In the genomic region with DNA sequence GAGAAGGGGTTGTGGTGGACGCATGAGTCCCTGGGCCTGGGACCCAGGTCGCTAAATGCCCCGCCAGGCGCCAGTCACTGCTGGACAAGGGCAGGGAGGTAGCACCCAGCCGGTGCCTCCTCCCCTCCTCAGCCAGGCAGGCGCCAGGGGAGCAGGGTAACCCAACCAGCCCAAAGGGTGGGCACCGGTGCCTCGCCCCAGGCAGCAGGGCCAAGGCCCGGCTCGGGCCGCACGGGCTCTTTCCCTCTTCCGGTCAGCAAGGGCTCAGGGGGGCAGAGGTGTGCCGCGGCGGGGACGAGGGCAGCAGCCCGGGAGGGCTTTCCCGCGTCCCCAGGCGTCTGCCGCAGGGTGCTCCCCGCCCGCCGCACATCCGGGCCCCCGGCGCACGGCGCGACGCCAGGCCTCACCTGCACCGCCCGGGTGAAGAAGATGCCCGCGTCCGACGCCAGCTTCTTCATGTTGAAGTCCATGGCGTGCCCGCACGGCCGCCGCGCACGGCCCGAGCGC, we compare ENCODE assay signal across 8 cellular contexts. TPM values are rescaled to one million over a fixed set of nuclear protein-coding genes. Genes with fewer than 3 reads are reported as not detected.
DNase-seq lines count a peak whose midpoint lies in the region; ATAC-seq and TF ChIP-seq lines count a peak whose summit lies in the region.

No MANE protein-coding gene starts in this region.

- H3K27ac ChIP-seq in A673 (ENCODE audit: low read depth, low read length, poor library complexity, severe bottlenecking) (peak overlapping the region; percentile 49), adrenal gland (peak overlapping the region in 3 of 5 donors; percentile 42 to 87 (median 63))

- no peak for DNase-seq in A673 (ENCODE audit: low spot score)
- peak; percentile 46 for DNase-seq in NCI-H510A (lab: John Stamatoyannopoulos, UW)
- peak in 4 of 7 donors; percentile 63 to 82 (median 71) for DNase-seq in adrenal gland
- DNase-seq in iPS-NIHi11 (ENCODE audit: low spot score) = peak; percentile 72
- DNase-seq in stimulated activated CD8-positive, alpha-beta memory T cell treated with anti-CD3 and anti-CD28 coated beads, Interleukin-7, amount 100 ng/mL, for 24 hours (ENCODE audit: low read depth) = peak; percentile 19
- DNase-seq in hepatic stellate cell (ENCODE audit: low spot score) = no peak

- no peak for TF ChIP-seq CTCF in A673 (conservative IDR thresholded peaks at IDR 0.05; ENCODE audit: low read depth, low read length)
- no peak for TF ChIP-seq CTCF in GM12875 (IDR thresholded peaks at IDR 0.05; ENCODE audit: borderline replicate concordance, insufficient read depth, low read depth, low read length)
- TF ChIP-seq CTCF in adrenal gland (IDR thresholded peaks at IDR 0.05) = no peak

- POLR2A ChIA-PET in A673 (lab: Charles Lee; ENCODE audit: low non-redundant PET) = interaction anchor here (0.5 to 0.6 kb wide), 2 partner anchors 9 to 102 kb away, joined by 4 to 5 read pairs; a partner anchor contains a TSS

- BruUV-seq in A673 (replicated peaks; lab: Mats Ljungman, UMichigan) = no TSS peak

- CTCF ChIA-PET in A673 (lab: Charles Lee) = interaction anchor here (0.5 to 1.0 kb wide), 6 partner anchors 23 to 710 kb away, joined by 3 to 6 read pairs (median 4); a partner anchor contains a TSS

- no peak for TF ChIP-seq POLR2A in adrenal gland (IDR thresholded peaks at IDR 0.05)

- peak overlapping the region; percentile 69 for H3K4me3 ChIP-seq in A673 (ENCODE audit: low read depth, low read length, poor library complexity, severe bottlenecking)
- H3K4me3 ChIP-seq in GM12875 (ENCODE audit: low read depth, low read length) = peak overlapping the region; percentile 86
- peak overlapping the region; percentile 4 to 91 (median 42) for H3K4me3 ChIP-seq in adrenal gland

- H3K9me3 ChIP-seq in A673 (ENCODE audit: low read depth, low read length, poor library complexity, severe bottlenecking) (no peaks in the 10 kb centered on the region), adrenal gland (replicated peaks in 1 of 3) (no peaks in the 10 kb centered on the region)

- intact Hi-C loops in A673 (cut with micrococcal nuclease; ENCODE audit: unreplicated experiment) (no loop called here), adrenal gland (cut with DNase I) (no loop called here)

- no peaks in the 10 kb centered on the region for H3K27me3 ChIP-seq in A673 (replicated peaks; ENCODE audit: insufficient read depth, low read depth, low read length, poor library complexity)
- H3K27me3 ChIP-seq in adrenal gland = no peaks in the 10 kb centered on the region

- ATAC-seq in HG02884 (IDR thresholded peaks at IDR 0.05; ENCODE audit: unreplicated experiment) = peak; percentile 29

- H3K4me1 ChIP-seq in A673 (ENCODE audit: insufficient read depth, low read length, poor library complexity, severe bottlenecking) (peaks cover 20% of the 10 kb centered on the region), adrenal gland (replicated peaks in 1 of 2) (peaks cover 16 to 36% of the 10 kb centered on the region in 2 donors)

- H3K36me3 ChIP-seq in A673 (ENCODE audit: insufficient read depth, low read length, poor library complexity, severe bottlenecking) (no peaks in the 10 kb centered on the region), adrenal gland (replicated peaks in 1 of 2) (no peaks in the 10 kb centered on the region)

- WGBS in adrenal gland, 4 donors = 0 to 2% (median 1%) methylated on average over 6 to 43 of the region's 47 CpGs; no CpG with 5 or more reads in 1 of the 4 donors

RNA-seq across cellular contexts. Expression of a gene that starts 0.4 kb away (rescaled TPM):
- total RNA-seq in A673 (2021) (52.7 and 59.4 TPM in 2 replicates), adrenal gland (100 to 1,000 TPM in 4 of 8 donors, 10 to 100 TPM in 4; 50.3 to 153 (median 112) TPM)
- polyA plus RNA-seq in adrenal gland = 100 to 1,000 TPM in 2 of 3 donors, 10 to 100 TPM in 1; 26.1 to 301 (median 214) TPM

RNA-seq across cellular contexts. Expression of a gene that starts 8.7 kb away (rescaled TPM):
- total RNA-seq in A673 (2021) = 26.7 and 27.7 TPM in 2 replicates
- 10 to 100 TPM; 39.8 to 74.6 (median 46.8) TPM for total RNA-seq in adrenal gland
- 10 to 100 TPM in 2 of 3 donors, 1 to 10 TPM in 1; 8.9 to 58.8 (median 43.9) TPM for polyA plus RNA-seq in adrenal gland

RNA-seq across cellular contexts. Expression of a gene that starts 53.2 kb away (rescaled TPM):
- total RNA-seq in A673 (2021) (30.2 and 30.4 TPM in 2 replicates), adrenal gland (10 to 100 TPM in 7 of 8 donors, 1 to 10 TPM in 1; 9.5 to 31.8 (median 19.2) TPM)
- polyA plus RNA-seq in adrenal gland = 10 to 100 TPM in 1 of 3 donors, 1 to 10 TPM in 2; 4.4 to 29.9 (median 7.3) TPM

Comparison
In these comparisons a context has a peak if more than half of its experiments do, and no peak if none do; other contexts are left out.
1. DNase-seq: peak in NCI-H510A (single experiment), adrenal gland (4 of 7), iPS-NIHi11 (single experiment) and stimulated activated CD8-positive, alpha-beta memory T cell treated with anti-CD3 and anti-CD28 coated beads, Interleukin-7, amount 100 ng/mL, for 24 hours (single experiment); none in A673 (single experiment) and hepatic stellate cell (single experiment).
2. Peak in every context shown above with its lines, with median percentiles within 50 percentile points of each other: H3K4me3 ChIP-seq.